ENCODE assay signal across 15 cellular contexts in genomic region chr2:44549099-44549471, GRCh38.
DNase-seq lines count a peak whose midpoint lies in the region; ATAC-seq and TF ChIP-seq lines count a peak whose summit lies in the region.
"Had no signal": no experiment of that assay in that cellular context is flagged by ENCODE, and none has a peak within 500 bp of the region (broad histone marks: within the 10 kb centered on the region; RNA-seq: fewer than 3 reads in every experiment).

No MANE protein-coding gene starts in this region.

- POLR2A ChIA-PET in PC-9 (lab: Charles Lee; ENCODE audit: unreplicated experiment): interaction anchor here (0.6 to 0.7 kb wide), 2 partner anchors 33 to 1976 kb away, joined by 3 to 5 read pairs; no protein-coding TSS in a partner anchor
- POLR2A ChIA-PET in CD4-positive, alpha-beta T cell (lab: Charles Lee): no interaction called here

- no peak overlapping the region for H3K27ac Mint-ChIP-seq in CD4-positive, alpha-beta T cell
- H3K27ac Mint-ChIP-seq: immature natural killer cell had no signal

- CTCF ChIA-PET in PC-9 (lab: Charles Lee): interaction anchor here (0.5 to 0.9 kb wide), 3 partner anchors 67 to 401 kb away, joined by 3 to 5 read pairs (median 4); no protein-coding TSS in a partner anchor
- CTCF ChIA-PET in CD4-positive, alpha-beta T cell (lab: Charles Lee): no interaction called here

- peaks cover 32% of the 10 kb centered on the region for H3F3A ChIP-seq in PC-9 (ENCODE audit: insufficient read depth, low read depth)

- DNase-seq in GM04503 (ENCODE audit: low read depth) (peak; percentile 82), PC-9 (peak; percentile 68 to 96), dermis blood vessel endothelial cell (peak; percentile 69), renal cortical epithelial cell (ENCODE audit: low read depth) (peak; percentile 67), spleen (no peak), left colon (no peak)
- DNase-seq in CD4-positive, alpha-beta T cell: no peak
- no peak for DNase-seq in activated naive CD4-positive, alpha-beta T cell (lab: John Stamatoyannopoulos, UW)
- DNase-seq: activated CD4-positive, alpha-beta T cell treated with anti-CD3 and anti-CD28 coated beads for 4 hours; activated gamma-delta T cell; DND-41; effector CD8-positive, alpha-beta T cell; immature natural killer cell; NCI-H2081 treated with DMSO at 0.1 percent for 48 hours; Right ventricle myocardium superior had no signal

- H4K20me1 ChIP-seq in PC-9 (ENCODE audit: insufficient read depth): no peaks in the 10 kb centered on the region

- no peaks in the 10 kb centered on the region for H3K9me3 Mint-ChIP-seq in CD4-positive, alpha-beta T cell
- H3K9me3 Mint-ChIP-seq: immature natural killer cell had no signal

- no peak for TF ChIP-seq CTCF in PC-9 (conservative IDR thresholded peaks at IDR 0.05)
- TF ChIP-seq CTCF in CD4-positive, alpha-beta T cell (IDR thresholded peaks at IDR 0.05): no peak
- TF ChIP-seq CTCF in spleen (IDR thresholded peaks at IDR 0.05 in 8 of 11, conservative IDR thresholded peaks at IDR 0.05 in 3 of 11): no peak

- H3K4me2 ChIP-seq in PC-9: peak overlapping the region; percentile 73

- peaks cover 20% of the 10 kb centered on the region for H3K36me3 Mint-ChIP-seq in CD4-positive, alpha-beta T cell (ENCODE audit: low read depth)

- no peak for ATAC-seq in CD4-positive, alpha-beta T cell (ENCODE audit: poor library complexity)
- ATAC-seq in left colon: no peak

- H3K27ac ChIP-seq in PC-9 (peak overlapping the region; percentile 87), spleen (no peak overlapping the region)
- H3K27ac ChIP-seq in CD4-positive, alpha-beta T cell (ENCODE audit: low read depth, low read length): no peak overlapping the region

- 89 to 93% (median 90%) methylated on average over 1 of the region's 1 CpG for WGBS in spleen, 5 donors

- H3K4me1 ChIP-seq in PC-9 (replicated peaks; ENCODE audit: insufficient read depth): peaks cover 71% of the 10 kb centered on the region
- no peaks in the 10 kb centered on the region for H3K4me1 ChIP-seq in spleen

- no TSS peak for BruUV-seq in PC-9 (replicated peaks; lab: Mats Ljungman, UMichigan)

- H3K4me3 Mint-ChIP-seq in CD4-positive, alpha-beta T cell: no peak overlapping the region
- H3K4me3 Mint-ChIP-seq: immature natural killer cell had no signal

- H3K36me3 ChIP-seq in PC-9 (ENCODE audit: low read depth) (no peaks in the 10 kb centered on the region), spleen (peaks cover 0 to 9% (median 0%) of the 10 kb centered on the region in 6 donors)

- 0 out of 2 replicates have a peak overlapping the region, but pooled peaks have one; percentile 6 for H2AFZ ChIP-seq in PC-9

- H3K4me3 ChIP-seq in PC-9: peak overlapping the region; percentile 32
- H3K4me3 ChIP-seq in spleen: no peak overlapping the region

- no peak for TF ChIP-seq POLR2A in spleen (IDR thresholded peaks at IDR 0.05)

- H3K27me3 Mint-ChIP-seq in CD4-positive, alpha-beta T cell: no peaks in the 10 kb centered on the region

- H3K79me2 ChIP-seq in PC-9 (ENCODE audit: low read depth): no peaks in the 10 kb centered on the region

- no peaks in the 10 kb centered on the region for H3K9me2 ChIP-seq in PC-9 (ENCODE audit: insufficient read depth)

- intact Hi-C loops in PC-9 (cut with micrococcal nuclease; ENCODE audit: unreplicated experiment): loop anchor here (1.0 to 5.0 kb wide), 5 partner anchors 12 to 388 kb away; no protein-coding TSS in a partner anchor
- intact Hi-C loops in CD4-positive, alpha-beta T cell (cut with DNase I, micrococcal nuclease): no loop called here
- intact Hi-C loops in spleen (cut with DNase I; ENCODE audit: low total_unique reads): no loop called here
- intact Hi-C loops in left colon (cut with DNase I, micrococcal nuclease): no loop called here

- no peaks in the 10 kb centered on the region for H3K4me1 Mint-ChIP-seq in CD4-positive, alpha-beta T cell (ENCODE audit: low read depth)

- H3K9me3 ChIP-seq in PC-9 (ENCODE audit: insufficient read depth, low read depth) (no peaks in the 10 kb centered on the region; the same call in 1 of the 2 replicates), spleen (no peaks in the 10 kb centered on the region)
- no peaks in the 10 kb centered on the region for H3K9me3 ChIP-seq in CD4-positive, alpha-beta T cell (ENCODE audit: control insufficient read depth, low read length)

- H3K27me3 ChIP-seq in PC-9 (ENCODE audit: insufficient read depth, low read depth) (no peaks in the 10 kb centered on the region), spleen (replicated peaks in 1 of 7) (no peaks in the 10 kb centered on the region)
- no peaks in the 10 kb centered on the region for H3K27me3 ChIP-seq in CD4-positive, alpha-beta T cell (ENCODE audit: control insufficient read depth, insufficient read depth, low read length)

Comparison
In these comparisons a context has a peak if more than half of its experiments do, and no peak if none do; other contexts are left out.
1. DNase-seq: peak in GM04503 (single experiment), PC-9 (2 of 2), dermis blood vessel endothelial cell (single experiment) and renal cortical epithelial cell (single experiment); none in CD4-positive, alpha-beta T cell (0 of 10), activated naive CD4-positive, alpha-beta T cell (0 of 4), spleen (single experiment) and left colon (0 of 2).